In genomic region chr14:21917699-21918436, GRCh38 we compare ENCODE assay signal across 8 cellular contexts.
DNase-seq lines count a peak whose midpoint lies in the region; ATAC-seq and TF ChIP-seq lines count a peak whose summit lies in the region.

No MANE protein-coding gene starts in this region.

- H3K9me2 ChIP-seq in PC-9 (ENCODE audit: insufficient read depth): no peaks in the 10 kb centered on the region

- peak; percentile 16 for DNase-seq in NCI-H1436 (lab: John Stamatoyannopoulos, UW)
- DNase-seq in NCI-H1436 treated with DMSO at 0.1 percent for 48 hours (lab: John Stamatoyannopoulos, UW): no peak
- peak; percentile 37 to 93 for DNase-seq in PC-9
- peak; percentile 53 for DNase-seq in activated naive CD4-positive, alpha-beta T cell treated with anti-CD3 and anti-CD28 coated beads, Interleukin-2, amount 50 U/mL, for 16 hours
- peak; percentile 93 for DNase-seq in glomerular endothelial cell (ENCODE audit: extremely low read depth, low read depth, low spot score)
- DNase-seq in pulmonary artery endothelial cell (ENCODE audit: low read depth, low spot score): peak; percentile 74
- DNase-seq in SKM-1 (lab: John Stamatoyannopoulos, UW; ENCODE audit: unreplicated experiment): no peak

- no peak overlapping the region for H2AFZ ChIP-seq in PC-9

- H3K9me3 ChIP-seq in PC-9 (ENCODE audit: insufficient read depth, low read depth): no peaks in the 10 kb centered on the region

- H4K20me1 ChIP-seq in PC-9 (ENCODE audit: insufficient read depth): no peaks in the 10 kb centered on the region

- ATAC-seq in HG02870 (IDR thresholded peaks at IDR 0.05; ENCODE audit: unreplicated experiment): peak; percentile 63

- peak overlapping the region; percentile 51 for H3K4me2 ChIP-seq in PC-9

- intact Hi-C loops in PC-9 (cut with micrococcal nuclease; ENCODE audit: unreplicated experiment): loop anchor here (5.0 to 10.0 kb wide), 2 partner anchors 347 to 1139 kb away; partner anchors contain the start of gene CDH24

- no peaks in the 10 kb centered on the region for H3K79me2 ChIP-seq in PC-9 (ENCODE audit: low read depth)

- no peaks in the 10 kb centered on the region for H3K27me3 ChIP-seq in PC-9 (ENCODE audit: insufficient read depth, low read depth)

- H3K36me3 ChIP-seq in PC-9 (ENCODE audit: low read depth): no peaks in the 10 kb centered on the region

- peak overlapping the region; percentile 58 for H3K27ac ChIP-seq in PC-9

- CTCF ChIA-PET in PC-9 (lab: Charles Lee): no interaction called here

- peak; percentile 80 for TF ChIP-seq CTCF in PC-9 (conservative IDR thresholded peaks at IDR 0.05)

- POLR2A ChIA-PET in PC-9 (lab: Charles Lee; ENCODE audit: unreplicated experiment): interaction anchor here (0.6 kb wide), 1 partner anchor 54 kb away, joined by 7 read pairs; no protein-coding TSS in a partner anchor

- H3K4me1 ChIP-seq in PC-9 (replicated peaks; ENCODE audit: insufficient read depth): peaks cover 47% of the 10 kb centered on the region

- no peak overlapping the region for H3K4me3 ChIP-seq in PC-9

- H3F3A ChIP-seq in PC-9 (ENCODE audit: insufficient read depth, low read depth): peaks cover 22% of the 10 kb centered on the region

- BruUV-seq in PC-9 (replicated peaks; lab: Mats Ljungman, UMichigan): no TSS peak

Comparison
In these comparisons a context has a peak if more than half of its experiments do, and no peak if none do; other contexts are left out.
1. DNase-seq: peak in NCI-H1436 (single experiment), PC-9 (2 of 2), activated naive CD4-positive, alpha-beta T cell treated with anti-CD3 and anti-CD28 coated beads, Interleukin-2, amount 50 U/mL, for 16 hours (single experiment), glomerular endothelial cell (single experiment) and pulmonary artery endothelial cell (single experiment); none in NCI-H1436 treated with DMSO at 0.1 percent for 48 hours (single experiment) and SKM-1 (single experiment).